Comparison of ENCODE assay signal across 13 cellular contexts in genomic region chr5:17204133-17204489, GRCh38. TPM values are rescaled to one million over a fixed set of nuclear protein-coding genes. Genes with fewer than 3 reads are reported as not detected.
DNase-seq lines count a peak whose midpoint lies in the region; ATAC-seq, FAIRE-seq and TF ChIP-seq lines count a peak whose summit lies in the region.
"Had no signal": no experiment of that assay in that cellular context is flagged by ENCODE, and none has a peak within 500 bp of the region (broad histone marks: within the 10 kb centered on the region; RNA-seq: fewer than 3 reads in every experiment).

No MANE protein-coding gene starts in this region.

- H3K4me2 ChIP-seq in A549, result no peak overlapping the region
- H3K4me2 ChIP-seq in keratinocyte (ENCODE audit: control insufficient read depth, extremely low read depth, insufficient read depth, low read depth, low read length), result no peak overlapping the region

- no peak for TF ChIP-seq EP300 in A549 (IDR thresholded peaks at IDR 0.05)

- no peaks in the 10 kb centered on the region for H4K20me1 ChIP-seq in keratinocyte (ENCODE audit: control insufficient read depth, extremely low read depth, insufficient read depth, low read length)

- CTCF ChIA-PET in A549 (lab: Yijun Ruan, JAX) (interaction anchor here (0.5 to 7.2 kb wide), 13 partner anchors 9 to 1099 kb away, joined by 3 to 37 read pairs (median 3); partner anchors contain the start of gene MYO10), A673 (lab: Charles Lee) (no interaction called here), Panc1 (lab: Charles Lee) (no interaction called here)

- H3K36me3 ChIP-seq in A673 (ENCODE audit: insufficient read depth, low read length, poor library complexity, severe bottlenecking) (no peaks in the 10 kb centered on the region), Panc1 (ENCODE audit: control insufficient read depth, insufficient read depth, low read length) (no peaks in the 10 kb centered on the region), keratinocyte (ENCODE audit: control insufficient read depth in 2 of 2, extremely low read depth in 1 of 2, insufficient read depth in 2 of 2, low read length in 2 of 2) (no peaks in the 10 kb centered on the region), heart right ventricle (no peaks in the 10 kb centered on the region)

- POLR2A ChIA-PET in A549 (lab: Yijun Ruan, JAX), result no interaction called here
- POLR2A ChIA-PET in A673 (lab: Charles Lee; ENCODE audit: low non-redundant PET), result interaction anchor here (0.7 kb wide), 1 partner anchor 202 kb away, joined by 3 read pairs; no protein-coding TSS in a partner anchor
- POLR2A ChIA-PET in Panc1 (lab: Charles Lee), result interaction anchor here (0.6 kb wide), 1 partner anchor 63 kb away, joined by 7 read pairs; no protein-coding TSS in a partner anchor

- H3K4me1 ChIP-seq in A549 (peaks cover 17% of the 10 kb centered on the region), A673 (ENCODE audit: insufficient read depth, low read length, poor library complexity, severe bottlenecking) (peaks cover 23% of the 10 kb centered on the region), Panc1 (ENCODE audit: control insufficient read depth, insufficient read depth, low read length) (0 out of 2 replicates have a peak, but pooled peaks cover 2% of the 10 kb centered on the region), keratinocyte (ENCODE audit: control insufficient read depth, extremely low read depth, insufficient read depth, low read length) (peaks cover 7% of the 10 kb centered on the region), heart right ventricle (no peaks in the 10 kb centered on the region)

- WGBS in A549 (ENCODE audit: missing lambda C conversion rate), result 44% methylated on average over 6 of the region's 6 CpGs
- WGBS in heart right ventricle, 2 donors, result 47 to 59% methylated on average over 6 of the region's 6 CpGs

- TF ChIP-seq CTCF in A549 (IDR thresholded peaks at IDR 0.05) (no peak), A673 (conservative IDR thresholded peaks at IDR 0.05; ENCODE audit: low read depth, low read length) (no peak), Panc1 (IDR thresholded peaks at IDR 0.05) (no peak), keratinocyte (optimal IDR thresholded peaks at IDR 0.05 in 1 of 3, IDR thresholded peaks at IDR 0.05 in 1 of 3, conservative IDR thresholded peaks at IDR 0.05 in 1 of 3; ENCODE audit: extremely low read depth in 1 of 3, insufficient read depth in 2 of 3, low read length in 3 of 3) (no peak), heart right ventricle (IDR thresholded peaks at IDR 0.05) (no peak)

- no peak for TF ChIP-seq POLR2A in A549 (IDR thresholded peaks at IDR 0.05; ENCODE audit: low read length)

- BruUV-seq in A673 (replicated peaks; lab: Mats Ljungman, UMichigan) (no TSS peak), Panc1 (replicated peaks; lab: Mats Ljungman, UMichigan) (no TSS peak)

- no peak for FAIRE-seq in A549 (lab: Jason Lieb, UNC)
- no peak for FAIRE-seq in keratinocyte (lab: Jason Lieb, UNC)

- no peaks in the 10 kb centered on the region for H3K79me2 ChIP-seq in keratinocyte (ENCODE audit: control insufficient read depth, insufficient read depth, low read length)

- peak overlapping the region; percentile 8 for H2AFZ ChIP-seq in keratinocyte (ENCODE audit: control insufficient read depth, low read length)

- ATAC-seq in A549, result peak; percentile 54 to 64
- peak; percentile 36 for ATAC-seq in Panc1
- no peak for ATAC-seq in GM18861 (IDR thresholded peaks at IDR 0.05; ENCODE audit: unreplicated experiment)
- ATAC-seq in heart right ventricle, result no peak
- no peak for ATAC-seq in GM21367 (IDR thresholded peaks at IDR 0.05; ENCODE audit: unreplicated experiment)

- no peaks in the 10 kb centered on the region for H3K27me3 ChIP-seq in A673 (replicated peaks; ENCODE audit: insufficient read depth, low read depth, low read length, poor library complexity)
- no peaks in the 10 kb centered on the region for H3K27me3 ChIP-seq in Panc1 (ENCODE audit: control insufficient read depth, insufficient read depth, low read length)
- H3K27me3 ChIP-seq in keratinocyte (ENCODE audit: control insufficient read depth, extremely low read depth, insufficient read depth, low read length), result peaks cover 5% of the 10 kb centered on the region
- H3K27me3 ChIP-seq in heart right ventricle, result peaks cover 0 to 79% (median 30%) of the 10 kb centered on the region in 7 donors

- no peak overlapping the region for H3K27ac ChIP-seq in A549
- peak overlapping the region; percentile 11 for H3K27ac ChIP-seq in A673 (ENCODE audit: low read depth, low read length, poor library complexity, severe bottlenecking)
- no peak overlapping the region for H3K27ac ChIP-seq in Panc1 (ENCODE audit: low read length)
- no peak overlapping the region for H3K27ac ChIP-seq in keratinocyte (ENCODE audit: control insufficient read depth, insufficient read depth, low read length)
- no peak overlapping the region for H3K27ac ChIP-seq in heart right ventricle
- H3K27ac ChIP-seq: RWPE1 had no signal

- DNase-seq in A549 (ENCODE audit: low read depth in 1 of 2, low spot score in 1 of 2) (no peak), A673 (ENCODE audit: low spot score) (no peak), Panc1 (ENCODE audit: low read depth, low spot score) (no peak), keratinocyte (ENCODE audit: low read depth, low spot score) (no peak), heart right ventricle (no peak)
- DNase-seq: MV-4-11, NCI-H2171, NCI-H446 treated with DMSO at 0.1 percent for 48 hours, T-helper 2 cell had no signal

- H3K9me3 ChIP-seq in A549 (no peaks in the 10 kb centered on the region), A673 (ENCODE audit: low read depth, low read length, poor library complexity, severe bottlenecking) (no peaks in the 10 kb centered on the region), Panc1 (ENCODE audit: control insufficient read depth, insufficient read depth, low read depth, low read length) (no peaks in the 10 kb centered on the region), keratinocyte (ENCODE audit: control insufficient read depth, low read depth, low read length) (no peaks in the 10 kb centered on the region), heart right ventricle (no peaks in the 10 kb centered on the region)

- intact Hi-C loops in A673 (cut with micrococcal nuclease; ENCODE audit: unreplicated experiment) (loop anchor here (2.0 kb wide), 1 partner anchor 715 kb away; no protein-coding TSS in a partner anchor), Panc1 (cut with micrococcal nuclease; ENCODE audit: unreplicated experiment) (loop anchor here (5.0 kb wide), 1 partner anchor 717 kb away; no protein-coding TSS in a partner anchor), heart right ventricle (cut with DNase I) (loop anchor here in 4 of 10 donors (5.0 to 10.0 kb wide), 4 partner anchors 519 to 719 kb away; no protein-coding TSS in a partner anchor)

- H3K9me1 ChIP-seq in keratinocyte (ENCODE audit: control insufficient read depth, extremely low read depth, insufficient read depth, low read length), result no peaks in the 10 kb centered on the region

- H3K4me3 ChIP-seq in A549 (no peak overlapping the region), A673 (ENCODE audit: low read depth, low read length, poor library complexity, severe bottlenecking) (no peak overlapping the region), Panc1 (ENCODE audit: low read depth in 2 of 2, low read length in 2 of 2) (no peak overlapping the region), keratinocyte (ENCODE audit: control insufficient read depth in 2 of 3, extremely low read depth in 1 of 3, insufficient read depth in 2 of 3, low read depth in 1 of 3, low read length in 3 of 3) (no peak overlapping the region), heart right ventricle (no peak overlapping the region)

- H3K9ac ChIP-seq in keratinocyte (ENCODE audit: control insufficient read depth, extremely low read depth, insufficient read depth, low read length), result no peak overlapping the region

- TF ChIP-seq RAD21 in A549 (conservative IDR thresholded peaks at IDR 0.05 in 1 of 2, IDR thresholded peaks at IDR 0.05 in 1 of 2), result no peak

- in situ Hi-C loops in Panc1 (cut with HindIII; ENCODE audit: low pct_unique_long_range_greater_than_20kb, low sequenced_read_pairs), result loop anchor here (25.0 kb wide), 1 partner anchor 1083 kb away; no protein-coding TSS in a partner anchor

- dilution Hi-C loops in keratinocyte (cut with MboI; ENCODE audit: extremely low pct_ligation_motif_present, low sequenced_read_pairs), result no loop called here

TF ChIP-seq in A549, 52 proteins besides CTCF, POLR2A, EP300 and RAD21 (continues in another document):
- TF ChIP-seq FOSB (CRISPR knock-in tag; IDR thresholded peaks at IDR 0.05) (no peak), NR3C1 (IDR thresholded peaks at IDR 0.05) (no peak)

RNA-seq across cellular contexts. Expression of gene BASP1, which starts 13.3 kb away (rescaled TPM):
- polyA plus RNA-seq in A549 (2011; rRNA removed) (369 and 454 TPM in 2 replicates), A549 (2017; fragmentation: RNase III; extraction: RNeasy Plus Mini Kit Qiagen cat#74134 plus additional on column Dnase treatment) (381 to 414 TPM (median 391 TPM) in 3 replicates), keratinocyte (112 to 155 TPM (median 127 TPM) in 3 replicates), heart right ventricle (1 to 10 TPM; 1.3 to 2.2 TPM)
- polyA plus RNA-seq in A549 (2012; cell fraction: cytosol; rRNA removed), result 308 and 386 TPM in 2 replicates
- polyA plus RNA-seq in A549 (2012; cell fraction: nucleus; rRNA removed), result 121 and 135 TPM in 2 replicates
- polyA minus RNA-seq in A549 (2011; rRNA and poly(A)+ RNA removed), result 48.8 and 53.9 TPM in 2 replicates
- total RNA-seq in A673 (2021) (394 and 397 TPM in 2 replicates), Panc1 (2021; ENCODE audit: unreplicated experiment) (217 TPM), heart right ventricle (1 to 10 TPM in 7 of 10 donors, under 1 TPM in 3; 0.42 to 8.8 (median 1.6) TPM)
- 126 TPM for polyA plus RNA-seq in Panc1 (2012; ENCODE audit: insufficient read length)
- 7.3 TPM for polyA plus RNA-seq in keratinocyte (2011; ENCODE audit: low read depth)
- polyA plus RNA-seq in keratinocyte (2011; cell fraction: cytosol; rRNA removed), result 162 and 198 TPM in 2 replicates
- 97.7 and 103 TPM in 2 replicates for polyA plus RNA-seq in keratinocyte (2011; cell fraction: nucleus; rRNA removed)
- 62.0 and 137 TPM in 2 replicates for polyA plus RNA-seq in keratinocyte (2012; ENCODE audit: low replicate concordance)
- 12.0 to 36.1 TPM (median 24.9 TPM) in 3 replicates for polyA minus RNA-seq in keratinocyte
- polyA minus RNA-seq in keratinocyte (2011; cell fraction: cytosol; rRNA and poly(A)+ RNA removed), result 76.9 TPM
- 19.1 and 25.1 TPM in 2 replicates for polyA minus RNA-seq in keratinocyte (2011; cell fraction: nucleus; rRNA and poly(A)+ RNA removed)
- total RNA-seq: G401 had no signal

Comparison
In these comparisons a context has a peak if more than half of its experiments do, and no peak if none do; other contexts are left out.
1. ATAC-seq: peak in A549 (2 of 2) and Panc1 (single experiment); none in GM18861 (single experiment), heart right ventricle (0 of 8) and GM21367 (single experiment).
2. RNA of gene BASP1, which starts 13.3 kb away (total RNA-seq): 394 to 397 TPM in A673 and 217 TPM in Panc1 (single experiment); 0.42 to 8.8 TPM in heart right ventricle; every median in the first group is over 10 times any median in the second.